In genomic region chr16:10514369-10515055, GRCh38 we compare ENCODE assay signal across 8 cellular contexts.
DNase-seq lines count a peak whose midpoint lies in the region; ATAC-seq and TF ChIP-seq lines count a peak whose summit lies in the region.

No MANE protein-coding gene starts in this region.

- intact Hi-C loops in CD4-positive, alpha-beta T cell (cut with DNase I, micrococcal nuclease) = loop anchor here (1.0 kb wide), 1 partner anchor 223 kb away; no protein-coding TSS in a partner anchor
- intact Hi-C loops in prostate gland (cut with DNase I) = loop anchor here (5.0 kb wide), 1 partner anchor 223 kb away; no protein-coding TSS in a partner anchor

- peak; percentile 32 for ATAC-seq in CD4-positive, alpha-beta T cell (ENCODE audit: poor library complexity)
- ATAC-seq in activated T-cell treated with anti-CD3 and anti-CD28 coated beads, Interleukin-2, amount 50 U/mL, for 72 hours (replicated peaks in 1 of 2) = no peak
- ATAC-seq in gastroesophageal sphincter (peak; percentile 77), HG03139 (IDR thresholded peaks at IDR 0.05; ENCODE audit: unreplicated experiment) (no peak), GM21367 (IDR thresholded peaks at IDR 0.05; ENCODE audit: unreplicated experiment) (no peak)

- H3K27ac Mint-ChIP-seq in CD4-positive, alpha-beta T cell = no peak overlapping the region
- H3K27ac Mint-ChIP-seq in activated T-cell treated with anti-CD3 and anti-CD28 coated beads, Interleukin-2, amount 50 U/mL, for 72 hours = no peak overlapping the region

- POLR2A ChIA-PET in CD4-positive, alpha-beta T cell (lab: Charles Lee) = interaction anchor here (1.1 to 1.5 kb wide), 3 partner anchors 200 to 223 kb away, joined by 3 to 4 read pairs (median 3); no protein-coding TSS in a partner anchor

- no peak overlapping the region for H3K27ac ChIP-seq in CD4-positive, alpha-beta T cell (ENCODE audit: low read depth, low read length)
- H3K27ac ChIP-seq in gastroesophageal sphincter = peak overlapping the region in 2 of 4 donors; percentile 17 to 60
- peak overlapping the region; percentile 13 to 48 for H3K27ac ChIP-seq in prostate gland

- no peaks in the 10 kb centered on the region for H3K27me3 Mint-ChIP-seq in CD4-positive, alpha-beta T cell
- no peaks in the 10 kb centered on the region for H3K27me3 Mint-ChIP-seq in activated T-cell treated with anti-CD3 and anti-CD28 coated beads, Interleukin-2, amount 50 U/mL, for 72 hours (ENCODE audit: low read depth)

- no peaks in the 10 kb centered on the region for H3K9me3 ChIP-seq in CD4-positive, alpha-beta T cell (ENCODE audit: control insufficient read depth, low read length)
- no peaks in the 10 kb centered on the region for H3K9me3 ChIP-seq in gastroesophageal sphincter
- no peaks in the 10 kb centered on the region for H3K9me3 ChIP-seq in prostate gland

- no peak for TF ChIP-seq POLR2A in gastroesophageal sphincter (IDR thresholded peaks at IDR 0.05)
- TF ChIP-seq POLR2A in prostate gland (IDR thresholded peaks at IDR 0.05) = no peak

- CTCF ChIA-PET in CD4-positive, alpha-beta T cell (lab: Charles Lee) = interaction anchor here (0.7 to 2.6 kb wide), 3 partner anchors 199 to 404 kb away, joined by 4 to 24 read pairs (median 4); no protein-coding TSS in a partner anchor

- H3K4me1 Mint-ChIP-seq in CD4-positive, alpha-beta T cell (ENCODE audit: low read depth) = peaks cover 2% of the 10 kb centered on the region
- H3K4me1 Mint-ChIP-seq in activated T-cell treated with anti-CD3 and anti-CD28 coated beads, Interleukin-2, amount 50 U/mL, for 72 hours (ENCODE audit: low read depth) = peaks cover 27% of the 10 kb centered on the region

- no peaks in the 10 kb centered on the region for H3K9me3 Mint-ChIP-seq in CD4-positive, alpha-beta T cell
- no peaks in the 10 kb centered on the region for H3K9me3 Mint-ChIP-seq in activated T-cell treated with anti-CD3 and anti-CD28 coated beads, Interleukin-2, amount 50 U/mL, for 72 hours

- H3K4me3 ChIP-seq in gastroesophageal sphincter (no peak overlapping the region), prostate gland (no peak overlapping the region)

- no peaks in the 10 kb centered on the region for H3K36me3 Mint-ChIP-seq in CD4-positive, alpha-beta T cell (ENCODE audit: low read depth)
- H3K36me3 Mint-ChIP-seq in activated T-cell treated with anti-CD3 and anti-CD28 coated beads, Interleukin-2, amount 50 U/mL, for 72 hours (ENCODE audit: insufficient read depth in 2 of 2) = peaks cover 4 to 7% of the 10 kb centered on the region in 2 donors

- peak in 8 of 10 experiments; percentile 5 to 32 (median 18) for DNase-seq in CD4-positive, alpha-beta T cell
- peak; percentile 76 for DNase-seq in HCEC 1CT
- peak; percentile 78 for DNase-seq in NOMO-1 treated with DMSO at 0.1 percent for 48 hours (lab: John Stamatoyannopoulos, UW; ENCODE audit: unreplicated experiment)
- DNase-seq in activated T-cell treated with anti-CD3 and anti-CD28 coated beads, Interleukin-2, amount 50 U/mL, for 72 hours = peak; percentile 44 to 61
- peak; percentile 58 for DNase-seq in prostate gland (ENCODE audit: low spot score)

- H3K36me3 ChIP-seq in gastroesophageal sphincter (peaks cover 0 to 12% of the 10 kb centered on the region in 2 donors), prostate gland (no peaks in the 10 kb centered on the region)

- H3K4me1 ChIP-seq in gastroesophageal sphincter (peaks cover 0 to 13% (median 2%) of the 10 kb centered on the region in 3 donors), prostate gland (replicated peaks) (peaks cover 2% of the 10 kb centered on the region)

- 34 to 38% methylated on average over 5 to 6 of the region's 6 CpGs for WGBS in gastroesophageal sphincter (ENCODE audit: low coverage in 1 of 2), 2 donors
- 37% methylated on average over 6 of the region's 6 CpGs for WGBS in prostate gland

- TF ChIP-seq EP300 in gastroesophageal sphincter (IDR thresholded peaks at IDR 0.05) = no peak

- peaks cover 5% of the 10 kb centered on the region for H3K27me3 ChIP-seq in CD4-positive, alpha-beta T cell (ENCODE audit: control insufficient read depth, insufficient read depth, low read length)
- no peaks in the 10 kb centered on the region for H3K27me3 ChIP-seq in gastroesophageal sphincter
- H3K27me3 ChIP-seq in prostate gland (replicated peaks; ENCODE audit: insufficient read depth) = no peaks in the 10 kb centered on the region

- peak; percentile 83 for TF ChIP-seq CTCF in CD4-positive, alpha-beta T cell (IDR thresholded peaks at IDR 0.05)
- TF ChIP-seq CTCF in gastroesophageal sphincter (IDR thresholded peaks at IDR 0.05) = peak; percentile 36 to 73 (median 68)
- peak; percentile 53 to 88 (median 74) for TF ChIP-seq CTCF in prostate gland (IDR thresholded peaks at IDR 0.05)

- H3K4me3 Mint-ChIP-seq in CD4-positive, alpha-beta T cell = no peak overlapping the region
- H3K4me3 Mint-ChIP-seq in activated T-cell treated with anti-CD3 and anti-CD28 coated beads, Interleukin-2, amount 50 U/mL, for 72 hours = no peak overlapping the region

Comparison
In these comparisons a context has a peak if more than half of its experiments do, and no peak if none do; other contexts are left out.
1. ATAC-seq: peak in CD4-positive, alpha-beta T cell (single experiment) and gastroesophageal sphincter (single experiment); none in activated T-cell treated with anti-CD3 and anti-CD28 coated beads, Interleukin-2, amount 50 U/mL, for 72 hours (0 of 2), HG03139 (single experiment) and GM21367 (single experiment).
2. DNase-seq: peak in every context shown above with its lines; median percentile 78 in NOMO-1 treated with DMSO at 0.1 percent for 48 hours; 76 in HCEC 1CT; 58 in prostate gland; 52 in activated T-cell treated with anti-CD3 and anti-CD28 coated beads, Interleukin-2, amount 50 U/mL, for 72 hours; 18 in CD4-positive, alpha-beta T cell.
3. Peak in every context shown above with its lines, with median percentiles within 50 percentile points of each other: CTCF ChIP-seq.